Comparison of ENCODE assay signal across 15 cellular contexts in genomic region chr19:45150731-45151725, GRCh38. TPM values are rescaled to one million over a fixed set of nuclear protein-coding genes. Genes with fewer than 3 reads are reported as not detected.
DNase-seq lines count a peak whose midpoint lies in the region; ATAC-seq, FAIRE-seq and TF ChIP-seq lines count a peak whose summit lies in the region.
"Had no signal": no experiment of that assay in that cellular context is flagged by ENCODE, and none has a peak within 500 bp of the region (broad histone marks: within the 10 kb centered on the region; RNA-seq: fewer than 3 reads in every experiment).

No MANE protein-coding gene starts in this region.

- TF ChIP-seq CTCF in CD8-positive, alpha-beta T cell (IDR thresholded peaks at IDR 0.05), result no peak
- TF ChIP-seq CTCF in NB4 (IDR thresholded peaks at IDR 0.05; ENCODE audit: low read depth, low read length) (no peak), H1 (IDR thresholded peaks at IDR 0.05; ENCODE audit: control extremely low read depth in 1 of 3, insufficient read depth in 1 of 3, low read depth in 1 of 3, low read length in 3 of 3) (no peak), gastrocnemius medialis (IDR thresholded peaks at IDR 0.05 in 4 of 5, conservative IDR thresholded peaks at IDR 0.05 in 1 of 5) (no peak), vagina (IDR thresholded peaks at IDR 0.05) (no peak)

- peaks cover 0 to 20% of the 10 kb centered on the region in 2 experiments for H4K20me1 ChIP-seq in H1 (replicated peaks in 1 of 2; ENCODE audit: control insufficient read depth in 1 of 2, insufficient read depth in 2 of 2, low read length in 2 of 2)

- H2AFZ ChIP-seq in H1 (ENCODE audit: low read length), result no peak overlapping the region

- H3K9me3 ChIP-seq in CD8-positive, alpha-beta T cell (ENCODE audit: low read length), result no peaks in the 10 kb centered on the region
- H3K9me3 ChIP-seq in H1 (ENCODE audit: insufficient read depth in 2 of 2, low read depth in 1 of 2, low read length in 1 of 2) (peaks cover 0 to 8% of the 10 kb centered on the region in 2 experiments; a peak in 1 of 4 replicates), gastrocnemius medialis (no peaks in the 10 kb centered on the region), vagina (no peaks in the 10 kb centered on the region)
- H3K9me3 ChIP-seq: heart right ventricle had no signal

- H3K79me1 ChIP-seq in H1 (ENCODE audit: low read depth, low read length), result no peaks in the 10 kb centered on the region; the same call in 1 of the 2 replicates

- no peak overlapping the region for H4K91ac ChIP-seq in H1 (replicated peaks; ENCODE audit: insufficient read length, low read length)

- no peak overlapping the region for H3K27ac ChIP-seq in CD8-positive, alpha-beta T cell (ENCODE audit: low read depth, low read length)
- H3K27ac ChIP-seq in H1 (ENCODE audit: low read depth, low read length) (no peak overlapping the region), gastrocnemius medialis (no peak overlapping the region), vagina (no peak overlapping the region)
- H3K27ac ChIP-seq: C4-2B, heart right ventricle had no signal

- peaks cover 9% of the 10 kb centered on the region; the same call in 1 of the 2 replicates for H3K23me2 ChIP-seq in H1 (ENCODE audit: low read depth, low read length)

- H3K4ac ChIP-seq in H1 (replicated peaks; ENCODE audit: insufficient read length, low read depth, low read length), result no peak overlapping the region

- no peak for TF ChIP-seq POLR2A in NB4 (IDR thresholded peaks at IDR 0.05; ENCODE audit: extremely low read depth, insufficient read length)
- TF ChIP-seq POLR2A in H1 (IDR thresholded peaks at IDR 0.05; ENCODE audit: control extremely low read depth in 1 of 2, low read depth in 2 of 2, low read length in 2 of 2), result no peak
- TF ChIP-seq POLR2A in gastrocnemius medialis (IDR thresholded peaks at IDR 0.05), result no peak
- TF ChIP-seq POLR2A in vagina (IDR thresholded peaks at IDR 0.05), result no peak

- H3K4me1 Mint-ChIP-seq in CD8-positive, alpha-beta T cell (ENCODE audit: low read depth), result peaks cover 17% of the 10 kb centered on the region

- H2BK12ac ChIP-seq in H1 (ENCODE audit: low read depth, low read length), result no peak overlapping the region

- POLR2A ChIA-PET in CD8-positive, alpha-beta T cell (lab: Charles Lee), result interaction anchor here (0.6 to 1.6 kb wide), 2 partner anchors 19 to 255 kb away, joined by 3 read pairs; no protein-coding TSS in a partner anchor
- POLR2A ChIA-PET in H1 (lab: Charles Lee; ENCODE audit: partially characterized antibody), result interaction anchor here (0.8 to 3.5 kb wide), 10 partner anchors 9 to 194 kb away, joined by 3 to 20 read pairs (median 4); partner anchors contain the start of genes NKPD1 and PPP1R37

- H3K23ac ChIP-seq in H1 (ENCODE audit: insufficient read length), result no peak overlapping the region

- H3K27ac Mint-ChIP-seq in CD8-positive, alpha-beta T cell, result no peak overlapping the region
- H3K27ac Mint-ChIP-seq: activated CD4-positive, alpha-beta memory T cell treated with anti-CD3 and anti-CD28 coated beads, Interleukin-2, amount 10 ng/mL, durations not matched to agents 7 days and 5 days had no signal

- no peak overlapping the region for H2BK20ac ChIP-seq in H1 (ENCODE audit: low read length)

- H3K18ac ChIP-seq in H1 (ENCODE audit: extremely low read depth, low read length), result no peak overlapping the region

- H3K4me1 ChIP-seq in CD8-positive, alpha-beta T cell (ENCODE audit: insufficient read depth, low read length), result peaks cover 25% of the 10 kb centered on the region
- H3K4me1 ChIP-seq in H1 (replicated peaks in 1 of 4; ENCODE audit: control insufficient read depth in 3 of 4, insufficient read depth in 4 of 4, low read length in 3 of 4) (peaks cover 0 to 13% (median 3%) of the 10 kb centered on the region in 4 experiments; a peak in 6 of 7 replicates), gastrocnemius medialis (peaks cover 9 to 22% of the 10 kb centered on the region in 2 donors), vagina (peaks cover 33% of the 10 kb centered on the region)

- DNase-seq in AG08396 (ENCODE audit: low spot score), result peak; percentile 20
- no peak for DNase-seq in CD8-positive, alpha-beta T cell
- peak; percentile 36 for DNase-seq in NB4 (ENCODE audit: low read depth)
- DNase-seq in H1 (ENCODE audit: low read depth in 1 of 2, low spot score in 2 of 2), result no peak
- no peak for DNase-seq in gastrocnemius medialis
- DNase-seq in vagina (ENCODE audit: extremely low spot score in 2 of 2), result no peak
- DNase-seq: activated CD4-positive, alpha-beta memory T cell treated with anti-CD3 and anti-CD28 coated beads, Interleukin-2, amount 10 ng/mL, durations not matched to agents 7 days and 5 days; activated naive CD4-positive, alpha-beta T cell treated with Interleukin-2 at 50 U/mL for 16 hours; heart right ventricle; NCI-H1092; NCI-H345 had no signal

- H3K36me3 Mint-ChIP-seq in CD8-positive, alpha-beta T cell, result peaks cover 5% of the 10 kb centered on the region

- CTCF ChIA-PET in CD8-positive, alpha-beta T cell (lab: Charles Lee), result interaction anchor here (0.6 to 2.4 kb wide), 3 partner anchors 25 to 428 kb away, joined by 3 to 8 read pairs (median 3); no protein-coding TSS in a partner anchor
- CTCF ChIA-PET in H1 (lab: Charles Lee; ENCODE audit: partially characterized antibody), result interaction anchor here (0.6 to 5.5 kb wide), 14 partner anchors 9 to 334 kb away, joined by 3 to 32 read pairs (median 5); partner anchors contain the start of genes NKPD1 and PPP1R37

- intact Hi-C loops in CD8-positive, alpha-beta T cell (cut with DNase I, micrococcal nuclease), result loop anchor here in 1 of 2 experiments (5.0 kb wide), 1 partner anchor 36 kb away; no protein-coding TSS in a partner anchor
- intact Hi-C loops in gastrocnemius medialis (cut with DNase I; ENCODE audit: low total_unique reads), result no loop called here
- intact Hi-C loops in vagina (cut with DNase I), result no loop called here

- no peak overlapping the region for H2BK15ac ChIP-seq in H1 (ENCODE audit: low read length)

- no peak for ATAC-seq in CD8-positive, alpha-beta T cell
- ATAC-seq in gastrocnemius medialis, result no peak
- no peak for ATAC-seq in GM18909 (IDR thresholded peaks at IDR 0.05; ENCODE audit: poor library complexity, unreplicated experiment)
- no peak for ATAC-seq in HG03039 (IDR thresholded peaks at IDR 0.05; ENCODE audit: unreplicated experiment)
- ATAC-seq: heart right ventricle had no signal

- H2BK120ac ChIP-seq in H1 (replicated peaks; ENCODE audit: low read depth, low read length), result no peak overlapping the region

- no peak overlapping the region; the same call in 1 of the 2 replicates for H4K8ac ChIP-seq in H1 (ENCODE audit: extremely low read depth, insufficient read depth, low read length)

- no peaks in the 10 kb centered on the region for H3K79me2 ChIP-seq in H1 (ENCODE audit: control insufficient read depth in 1 of 2, insufficient read depth in 2 of 2, low read length in 2 of 2)

- H2AK5ac ChIP-seq in H1 (ENCODE audit: low read depth, low read length), result no peak overlapping the region

- no peak overlapping the region for H4K5ac ChIP-seq in H1 (ENCODE audit: insufficient read length, low read depth, low read length)

- no peaks in the 10 kb centered on the region for H3K27me3 ChIP-seq in CD8-positive, alpha-beta T cell (ENCODE audit: insufficient read depth, low read length)
- H3K27me3 ChIP-seq in H1 (replicated peaks in 1 of 4; ENCODE audit: control insufficient read depth in 3 of 4, extremely low read depth in 1 of 4, insufficient read depth in 3 of 4, low read length in 3 of 4) (peaks cover 16 to 45% (median 36%) of the 10 kb centered on the region in 4 experiments), gastrocnemius medialis (peaks cover 19 to 40% (median 31%) of the 10 kb centered on the region in 3 donors), vagina (no peaks in the 10 kb centered on the region)

- no peak overlapping the region for H3K56ac ChIP-seq in H1 (replicated peaks; ENCODE audit: insufficient read length, low read depth, low read length)

- H3K36me3 ChIP-seq in CD8-positive, alpha-beta T cell (ENCODE audit: insufficient read depth, low read length), result no peaks in the 10 kb centered on the region
- H3K36me3 ChIP-seq in H1 (ENCODE audit: control insufficient read depth in 2 of 4, insufficient read depth in 4 of 4, low read length in 3 of 4) (0 out of 8 replicates have a peak, but pooled peaks cover 0 to 2% (median 0%) of the 10 kb centered on the region in 4 experiments), gastrocnemius medialis (peaks cover 0 to 11% of the 10 kb centered on the region in 2 donors), vagina (no peaks in the 10 kb centered on the region)

- no peak overlapping the region for H3K9ac ChIP-seq in H1 (replicated peaks in 1 of 4; ENCODE audit: extremely low read depth in 1 of 4, low read depth in 3 of 4, low read length in 3 of 4)

- FAIRE-seq in H1 (lab: Jason Lieb, UNC), result no peak

- no peak overlapping the region for H2BK5ac ChIP-seq in H1 (ENCODE audit: low read depth, low read length)

- no peak overlapping the region for H3K14ac ChIP-seq in H1 (ENCODE audit: insufficient read length)

- peaks cover 8% of the 10 kb centered on the region for H3K27me3 Mint-ChIP-seq in CD8-positive, alpha-beta T cell (ENCODE audit: low read depth)

- TF ChIP-seq RAD21 in H1 (IDR thresholded peaks at IDR 0.05 in 1 of 2, conservative IDR thresholded peaks at IDR 0.05 in 1 of 2; ENCODE audit: low read depth in 2 of 2, low read length in 2 of 2), result no peak

- in situ Hi-C loops in gastrocnemius medialis (cut with MboI; ENCODE audit: low sequenced_read_pairs in 4 of 4), result no loop called here

- peak overlapping the region; percentile 39 for H3K4me3 Mint-ChIP-seq in CD8-positive, alpha-beta T cell
- H3K4me3 Mint-ChIP-seq: activated CD4-positive, alpha-beta memory T cell treated with anti-CD3 and anti-CD28 coated beads, Interleukin-2, amount 10 ng/mL, durations not matched to agents 7 days and 5 days had no signal

- no peak for TF ChIP-seq EP300 in H1 (IDR thresholded peaks at IDR 0.05; ENCODE audit: borderline replicate concordance in 1 of 2, low read depth in 2 of 2, low read length in 2 of 2)

- no peak overlapping the region for H3K4me3 ChIP-seq in CD8-positive, alpha-beta T cell (ENCODE audit: low read depth, low read length)
- H3K4me3 ChIP-seq in NB4 (ENCODE audit: low read depth, low read length) (no peak overlapping the region), H1 (ENCODE audit: extremely low read depth in 1 of 4, insufficient read depth in 2 of 4, low read depth in 3 of 4, low read length in 4 of 4) (no peak overlapping the region), gastrocnemius medialis (no peak overlapping the region), vagina (no peak overlapping the region)

- WGBS in H1 (ENCODE audit: extremely low coverage in 1 of 2, insufficient coverage in 1 of 2, insufficient read length in 1 of 2, insufficient replicate concordance in 2 of 2, low coverage in 1 of 2, low lambda C conversion rate in 2 of 2, missing lambda C conversion rate in 1 of 2), 2 experiments, result 91% methylated on average over 13 of the region's 13 CpGs; no CpG with 5 or more reads in 1 of the 2 experiments

- H3K4me2 ChIP-seq in H1 (ENCODE audit: insufficient read depth in 1 of 2, low read depth in 2 of 2, low read length in 2 of 2), result no peak overlapping the region

- no peaks in the 10 kb centered on the region for H3K9me3 Mint-ChIP-seq in CD8-positive, alpha-beta T cell

RNA-seq across cellular contexts. Expression of gene NKPD1, which starts 9.8 kb away (rescaled TPM):
- under 1 TPM; 0.81 to 0.87 TPM for total RNA-seq in CD8-positive, alpha-beta T cell
- 0.38 and 0.39 TPM in 2 replicates for total RNA-seq in H1 (2021; fragmentation: NEBNext Ultra II Directional; extraction: Animal tissue kit (Norgen Biotek cat#: 25700))
- polyA plus RNA-seq in H1 (2011; rRNA removed), result 0.30 and 0.55 TPM in 2 replicates
- 0.69 TPM for polyA plus RNA-seq in H1 (2011; cell fraction: cytosol; rRNA removed)
- 0.73 TPM for polyA plus RNA-seq in H1 (2011; cell fraction: nucleus; rRNA removed)
- polyA plus RNA-seq in H1 (2012, experiment 1 of 2), result 0.22 to 0.24 TPM (median 0.23 TPM) in 3 of 4 replicates, not detected in the other
- 0.20 TPM for polyA plus RNA-seq in H1 (2012, experiment 2 of 2)
- 0.22 TPM for polyA plus RNA-seq in H1 (2013, experiment 1 of 2)
- polyA plus RNA-seq in H1 (2013, experiment 2 of 2), result 0.26 TPM
- 0.22 and 0.32 TPM in 2 replicates for polyA minus RNA-seq in H1 (2011; rRNA and poly(A)+ RNA removed)
- polyA minus RNA-seq in H1 (2011; cell fraction: cytosol; rRNA and poly(A)+ RNA removed), result not detected
- polyA minus RNA-seq in H1 (2011; cell fraction: nucleus; rRNA and poly(A)+ RNA removed), result 0.80 TPM
- total RNA-seq in gastrocnemius medialis (under 1 TPM in 1 of 4 donors, not detected in 3; 0.16 TPM), vagina (14.0 TPM)
- total RNA-seq: epithelial cell of proximal tubule had no signal

RNA-seq across cellular contexts. Expression of gene TRAPPC6A, which starts 27.0 kb away (rescaled TPM):
- 10 to 100 TPM; 31.9 to 35.9 TPM for total RNA-seq in CD8-positive, alpha-beta T cell
- total RNA-seq in H1 (2021; fragmentation: NEBNext Ultra II Directional; extraction: Animal tissue kit (Norgen Biotek cat#: 25700)), result 30.5 and 31.8 TPM in 2 replicates
- polyA plus RNA-seq in H1 (2011; rRNA removed), result 130 and 144 TPM in 2 replicates
- 127 TPM for polyA plus RNA-seq in H1 (2011; cell fraction: cytosol; rRNA removed)
- polyA plus RNA-seq in H1 (2011; cell fraction: nucleus; rRNA removed), result 71.3 TPM
- 38.7 to 84.3 TPM (median 76.0 TPM) in 4 replicates for polyA plus RNA-seq in H1 (2012, experiment 1 of 2)
- 102 TPM for polyA plus RNA-seq in H1 (2012, experiment 2 of 2)
- polyA plus RNA-seq in H1 (2013, experiment 1 of 2), result 35.8 TPM
- 35.4 TPM for polyA plus RNA-seq in H1 (2013, experiment 2 of 2)
- polyA minus RNA-seq in H1 (2011; rRNA and poly(A)+ RNA removed), result 9.3 and 13.3 TPM in 2 replicates
- polyA minus RNA-seq in H1 (2011; cell fraction: cytosol; rRNA and poly(A)+ RNA removed), result 17.0 TPM
- polyA minus RNA-seq in H1 (2011; cell fraction: nucleus; rRNA and poly(A)+ RNA removed), result 10.3 TPM
- 10 to 100 TPM; 18.4 to 29.2 (median 24.8) TPM for total RNA-seq in gastrocnemius medialis
- 28.7 TPM for total RNA-seq in vagina

RNA-seq across cellular contexts. Expression of gene BLOC1S3, which starts 27.6 kb away (rescaled TPM):
- 10 to 100 TPM; 17.7 to 21.6 TPM for total RNA-seq in CD8-positive, alpha-beta T cell
- total RNA-seq in H1 (2021; fragmentation: NEBNext Ultra II Directional; extraction: Animal tissue kit (Norgen Biotek cat#: 25700)), result 6.0 and 8.0 TPM in 2 replicates
- 6.1 and 7.6 TPM in 2 replicates for polyA plus RNA-seq in H1 (2011; rRNA removed)
- 3.2 TPM for polyA plus RNA-seq in H1 (2011; cell fraction: cytosol; rRNA removed)
- polyA plus RNA-seq in H1 (2011; cell fraction: nucleus; rRNA removed), result 5.1 TPM
- 4.5 to 6.2 TPM (median 5.0 TPM) in 4 replicates for polyA plus RNA-seq in H1 (2012, experiment 1 of 2)
- 3.8 TPM for polyA plus RNA-seq in H1 (2012, experiment 2 of 2)
- 5.2 TPM for polyA plus RNA-seq in H1 (2013, experiment 1 of 2)
- polyA plus RNA-seq in H1 (2013, experiment 2 of 2), result 6.0 TPM
- polyA minus RNA-seq in H1 (2011; rRNA and poly(A)+ RNA removed), result 4.8 and 6.4 TPM in 2 replicates
- 4.0 TPM for polyA minus RNA-seq in H1 (2011; cell fraction: cytosol; rRNA and poly(A)+ RNA removed)
- 8.1 TPM for polyA minus RNA-seq in H1 (2011; cell fraction: nucleus; rRNA and poly(A)+ RNA removed)
- total RNA-seq in gastrocnemius medialis (10 to 100 TPM in 1 of 4 donors, 1 to 10 TPM in 3; 1.9 to 14.9 (median 5.8) TPM), vagina (12.5 TPM)

RNA-seq across cellular contexts. Expression of gene PPP1R37, which starts 58.0 kb away (rescaled TPM):
- total RNA-seq in CD8-positive, alpha-beta T cell, result 10 to 100 TPM; 19.3 to 19.9 TPM
- 25.7 and 27.0 TPM in 2 replicates for total RNA-seq in H1 (2021; fragmentation: NEBNext Ultra II Directional; extraction: Animal tissue kit (Norgen Biotek cat#: 25700))
- polyA plus RNA-seq in H1 (2011; rRNA removed), result 14.6 and 22.5 TPM in 2 replicates
- polyA plus RNA-seq in H1 (2011; cell fraction: cytosol; rRNA removed), result 23.0 TPM
- polyA plus RNA-seq in H1 (2011; cell fraction: nucleus; rRNA removed), result 71.7 TPM
- 22.9 to 30.5 TPM (median 24.6 TPM) in 4 replicates for polyA plus RNA-seq in H1 (2012, experiment 1 of 2)
- polyA plus RNA-seq in H1 (2012, experiment 2 of 2), result 16.5 TPM
- polyA plus RNA-seq in H1 (2013, experiment 1 of 2), result 12.6 TPM
- 11.6 TPM for polyA plus RNA-seq in H1 (2013, experiment 2 of 2)
- polyA minus RNA-seq in H1 (2011; rRNA and poly(A)+ RNA removed), result 7.8 and 11.9 TPM in 2 replicates
- polyA minus RNA-seq in H1 (2011; cell fraction: cytosol; rRNA and poly(A)+ RNA removed), result 16.8 TPM
- 25.7 TPM for polyA minus RNA-seq in H1 (2011; cell fraction: nucleus; rRNA and poly(A)+ RNA removed)
- total RNA-seq in gastrocnemius medialis (10 to 100 TPM; 30.5 to 51.1 (median 39.7) TPM), vagina (23.8 TPM)

Comparison
In these comparisons a context has a peak if more than half of its experiments do, and no peak if none do; other contexts are left out.
1. DNase-seq: peak in AG08396 (single experiment) and NB4 (single experiment); none in CD8-positive, alpha-beta T cell (0 of 7), H1 (0 of 2), gastrocnemius medialis (0 of 2) and vagina (0 of 2).